ENCODE assay signal across 1 cellular context in the genomic region with DNA sequence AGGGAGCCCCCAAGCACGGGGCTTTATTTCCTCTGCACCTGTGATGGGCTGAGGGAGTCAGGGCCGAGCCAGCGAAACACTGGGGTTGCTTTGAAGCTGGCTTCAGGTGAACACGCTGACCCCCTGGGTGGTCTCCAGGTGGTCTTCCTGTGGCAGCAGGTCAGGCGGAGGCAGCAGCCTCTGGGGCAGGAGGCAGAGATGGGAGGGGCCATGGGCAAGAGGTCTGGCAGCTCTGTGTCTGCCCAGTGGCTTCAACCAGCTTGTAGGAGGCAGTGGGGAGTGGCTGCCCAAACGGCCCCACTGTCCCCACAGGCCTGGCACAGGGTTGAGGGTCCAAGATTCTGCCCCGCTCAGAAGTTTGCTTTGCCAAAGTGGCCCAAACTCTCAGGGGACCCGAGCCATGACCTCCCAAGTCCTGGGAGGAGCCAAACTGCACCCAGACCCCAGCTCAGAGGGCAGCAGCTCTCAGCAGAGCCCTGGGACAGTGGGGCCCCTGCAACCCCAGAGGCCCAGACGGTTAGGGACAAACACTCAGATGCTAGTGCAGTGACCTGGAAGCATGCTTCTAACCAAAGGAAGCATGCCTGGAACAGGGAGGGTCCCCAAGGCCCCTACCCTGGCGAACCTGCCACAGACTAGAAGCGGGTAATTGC.
TF ChIP-seq lines count a peak whose summit lies in the region.

No MANE protein-coding gene starts in this region.

TF ChIP-seq in HepG2, 621 proteins besides CTCF, POLR2A, EP300 and RAD21 (continued from another document):
- TF ChIP-seq, protein P1, sequence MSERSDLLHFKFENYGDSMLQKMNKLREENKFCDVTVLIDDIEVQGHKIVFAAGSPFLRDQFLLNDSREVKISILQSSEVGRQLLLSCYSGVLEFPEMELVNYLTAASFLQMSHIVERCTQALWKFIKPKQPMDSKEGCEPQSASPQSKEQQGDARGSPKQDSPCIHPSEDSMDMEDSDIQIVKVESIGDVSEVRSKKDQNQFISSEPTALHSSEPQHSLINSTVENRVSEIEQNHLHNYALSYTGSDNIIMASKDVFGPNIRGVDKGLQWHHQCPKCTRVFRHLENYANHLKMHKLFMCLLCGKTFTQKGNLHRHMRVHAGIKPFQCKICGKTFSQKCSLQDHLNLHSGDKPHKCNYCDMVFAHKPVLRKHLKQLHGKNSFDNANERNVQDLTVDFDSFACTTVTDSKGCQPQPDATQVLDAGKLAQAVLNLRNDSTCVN (CRISPR knock-in tag; IDR thresholded peaks at IDR 0.05; ENCODE audit: borderline replicate concordance), result no peak
- TF ChIP-seq ATF1 (CRISPR knock-in tag; IDR thresholded peaks at IDR 0.05) (no peak), ZNF550 (CRISPR knock-in tag; IDR thresholded peaks at IDR 0.05; ENCODE audit: borderline replicate concordance) (no peak), NRL (CRISPR knock-in tag; IDR thresholded peaks at IDR 0.05; ENCODE audit: borderline replicate concordance) (no peak)
- TF ChIP-seq, protein P2, sequence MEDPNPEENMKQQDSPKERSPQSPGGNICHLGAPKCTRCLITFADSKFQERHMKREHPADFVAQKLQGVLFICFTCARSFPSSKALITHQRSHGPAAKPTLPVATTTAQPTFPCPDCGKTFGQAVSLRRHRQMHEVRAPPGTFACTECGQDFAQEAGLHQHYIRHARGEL (CRISPR knock-in tag; IDR thresholded peaks at IDR 0.05), result no peak
- TF ChIP-seq, protein P3, sequence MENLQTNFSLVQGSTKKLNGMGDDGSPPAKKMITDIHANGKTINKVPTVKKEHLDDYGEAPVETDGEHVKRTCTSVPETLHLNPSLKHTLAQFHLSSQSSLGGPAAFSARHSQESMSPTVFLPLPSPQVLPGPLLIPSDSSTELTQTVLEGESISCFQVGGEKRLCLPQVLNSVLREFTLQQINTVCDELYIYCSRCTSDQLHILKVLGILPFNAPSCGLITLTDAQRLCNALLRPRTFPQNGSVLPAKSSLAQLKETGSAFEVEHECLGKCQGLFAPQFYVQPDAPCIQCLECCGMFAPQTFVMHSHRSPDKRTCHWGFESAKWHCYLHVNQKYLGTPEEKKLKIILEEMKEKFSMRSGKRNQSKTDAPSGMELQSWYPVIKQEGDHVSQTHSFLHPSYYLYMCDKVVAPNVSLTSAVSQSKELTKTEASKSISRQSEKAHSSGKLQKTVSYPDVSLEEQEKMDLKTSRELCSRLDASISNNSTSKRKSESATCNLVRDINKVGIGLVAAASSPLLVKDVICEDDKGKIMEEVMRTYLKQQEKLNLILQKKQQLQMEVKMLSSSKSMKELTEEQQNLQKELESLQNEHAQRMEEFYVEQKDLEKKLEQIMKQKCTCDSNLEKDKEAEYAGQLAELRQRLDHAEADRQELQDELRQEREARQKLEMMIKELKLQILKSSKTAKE (CRISPR knock-in tag; IDR thresholded peaks at IDR 0.05; ENCODE audit: borderline replicate concordance), result no peak
- TF ChIP-seq, protein P4, sequence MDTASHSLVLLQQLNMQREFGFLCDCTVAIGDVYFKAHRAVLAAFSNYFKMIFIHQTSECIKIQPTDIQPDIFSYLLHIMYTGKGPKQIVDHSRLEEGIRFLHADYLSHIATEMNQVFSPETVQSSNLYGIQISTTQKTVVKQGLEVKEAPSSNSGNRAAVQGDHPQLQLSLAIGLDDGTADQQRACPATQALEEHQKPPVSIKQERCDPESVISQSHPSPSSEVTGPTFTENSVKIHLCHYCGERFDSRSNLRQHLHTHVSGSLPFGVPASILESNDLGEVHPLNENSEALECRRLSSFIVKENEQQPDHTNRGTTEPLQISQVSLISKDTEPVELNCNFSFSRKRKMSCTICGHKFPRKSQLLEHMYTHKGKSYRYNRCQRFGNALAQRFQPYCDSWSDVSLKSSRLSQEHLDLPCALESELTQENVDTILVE (CRISPR knock-in tag; IDR thresholded peaks at IDR 0.05), result no peak
